Comparison of ENCODE assay signal across 21 cellular contexts in the genomic region with DNA sequence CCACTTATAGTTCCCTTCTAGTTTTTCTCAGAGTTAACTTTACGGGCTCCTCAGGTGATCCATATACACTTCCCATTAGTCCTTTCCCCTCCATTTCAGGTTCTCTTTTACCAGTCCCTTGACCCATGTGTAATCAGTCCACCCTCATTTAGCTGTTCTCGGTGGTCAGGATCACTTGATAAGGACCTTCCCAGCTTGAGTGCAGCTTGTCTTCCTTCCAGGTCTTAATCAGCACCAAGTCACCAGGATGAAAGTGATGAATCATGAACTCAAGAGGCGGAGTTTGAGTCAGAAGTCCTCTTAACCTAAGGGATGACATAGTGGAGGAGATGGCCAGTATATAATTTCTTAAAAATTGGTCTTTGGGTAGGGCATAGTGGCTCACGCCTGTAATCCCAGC.
DNase-seq lines count a peak whose midpoint lies in the region; FAIRE-seq and TF ChIP-seq lines count a peak whose summit lies in the region.
"Had no signal": no experiment of that assay in that cellular context is flagged by ENCODE, and none has a peak within 500 bp of the region (broad histone marks: within the 10 kb centered on the region; RNA-seq: fewer than 3 reads in every experiment).

No MANE protein-coding gene starts in this region.

- H3K9me3 Mint-ChIP-seq in activated T-cell treated with anti-CD3 and anti-CD28 coated beads, Interleukin-2, amount 50 U/mL, for 24 hours: peaks cover 10% of the 10 kb centered on the region

- H3K27ac Mint-ChIP-seq in activated T-cell treated with anti-CD3 and anti-CD28 coated beads, Interleukin-2, amount 50 U/mL, for 24 hours: no peak overlapping the region
- H3K27ac Mint-ChIP-seq: B cell had no signal

- no peak for FAIRE-seq in bronchial epithelial cell (lab: Jason Lieb, UNC)
- FAIRE-seq: GM12892, GM19239 had no signal

- H3K27me3 Mint-ChIP-seq in activated T-cell treated with anti-CD3 and anti-CD28 coated beads, Interleukin-2, amount 50 U/mL, for 24 hours: no peaks in the 10 kb centered on the region
- H3K27me3 Mint-ChIP-seq: B cell had no signal

- H3K27me3 ChIP-seq in bronchial epithelial cell (ENCODE audit: control insufficient read depth, insufficient read depth, low read length): no peaks in the 10 kb centered on the region
- no peaks in the 10 kb centered on the region for H3K27me3 ChIP-seq in tibial artery

- H3K27ac ChIP-seq in tibial artery: no peak overlapping the region
- H3K27ac ChIP-seq: C4-2B, SK-N-MC had no signal

- no peaks in the 10 kb centered on the region for H3K9me3 ChIP-seq in tibial artery
- H3K9me3 ChIP-seq: HAP-1 had no signal

- DNase-seq in HT1080 (ENCODE audit: low read depth): peak; percentile 74
- peak; percentile 55 for DNase-seq in RKO (ENCODE audit: low spot score)
- DNase-seq in bronchial epithelial cell (ENCODE audit: low read depth): peak; percentile 12
- peak; percentile 8 for DNase-seq in stromal cell of bone marrow (ENCODE audit: low read depth)
- no peak for DNase-seq in tibial artery
- no peak for DNase-seq in retina
- no peak for DNase-seq in activated T-cell treated with anti-CD3 and anti-CD28 coated beads, Interleukin-2, amount 50 U/mL, for 24 hours
- DNase-seq: Calu3, DMS79 treated with DMSO at 0.1 percent for 48 hours, Karpas-422, NCI-H2029, NCI-H446, NCI-H524 treated with DMSO at 0.1 percent for 48 hours, NCI-H774, SIG-M5 had no signal

- no peak for TF ChIP-seq CTCF in bronchial epithelial cell (IDR thresholded peaks at IDR 0.05; ENCODE audit: insufficient read depth, low read length, severe bottlenecking)
- TF ChIP-seq CTCF in tibial artery (IDR thresholded peaks at IDR 0.05): no peak

- no peaks in the 10 kb centered on the region for H3K36me3 Mint-ChIP-seq in activated T-cell treated with anti-CD3 and anti-CD28 coated beads, Interleukin-2, amount 50 U/mL, for 24 hours (ENCODE audit: low read depth)

- H3K4me1 Mint-ChIP-seq in activated T-cell treated with anti-CD3 and anti-CD28 coated beads, Interleukin-2, amount 50 U/mL, for 24 hours (ENCODE audit: low read depth): no peaks in the 10 kb centered on the region
- H3K4me1 Mint-ChIP-seq: B cell had no signal

- H3K4me1 ChIP-seq in tibial artery: no peaks in the 10 kb centered on the region
- H3K4me1 ChIP-seq: HAP-1 had no signal

- intact Hi-C loops in tibial artery (cut with DNase I; ENCODE audit: low total_unique reads): no loop called here

- H3K4me3 Mint-ChIP-seq in activated T-cell treated with anti-CD3 and anti-CD28 coated beads, Interleukin-2, amount 50 U/mL, for 24 hours: no peak overlapping the region
- H3K4me3 Mint-ChIP-seq: B cell had no signal

- no peaks in the 10 kb centered on the region for H3K36me3 ChIP-seq in bronchial epithelial cell (ENCODE audit: control insufficient read depth, insufficient read depth, low read length)
- H3K36me3 ChIP-seq in tibial artery: no peaks in the 10 kb centered on the region
- H3K36me3 ChIP-seq: HAP-1 had no signal

- H3K4me3 ChIP-seq in bronchial epithelial cell (ENCODE audit: low read depth, low read length) (no peak overlapping the region), tibial artery (no peak overlapping the region)
- H3K4me3 ChIP-seq: HAP-1, SK-N-MC had no signal

Comparison
In these comparisons a context has a peak if more than half of its experiments do, and no peak if none do; other contexts are left out.
1. DNase-seq: peak in HT1080 (single experiment), RKO (single experiment), bronchial epithelial cell (single experiment) and stromal cell of bone marrow (single experiment); none in tibial artery (0 of 2), retina (single experiment) and activated T-cell treated with anti-CD3 and anti-CD28 coated beads, Interleukin-2, amount 50 U/mL, for 24 hours (single experiment).